22 cellular contexts compared by ENCODE assay signal in genomic region chr7:9242604-9243003, GRCh38.
DNase-seq lines count a peak whose midpoint lies in the region; ATAC-seq, FAIRE-seq and TF ChIP-seq lines count a peak whose summit lies in the region.
"Had no signal": no experiment of that assay in that cellular context is flagged by ENCODE, and none has a peak within 500 bp of the region (broad histone marks: within the 10 kb centered on the region; RNA-seq: fewer than 3 reads in every experiment).

No MANE protein-coding gene starts in this region.

- no peaks in the 10 kb centered on the region for H3K4me1 ChIP-seq in RWPE2 (ENCODE audit: insufficient read depth, poor library complexity, severe bottlenecking)
- no peaks in the 10 kb centered on the region for H3K4me1 ChIP-seq in naive thymus-derived CD4-positive, alpha-beta T cell (ENCODE audit: control insufficient read depth in 2 of 2, insufficient read depth in 2 of 2, low read length in 2 of 2)
- H3K4me1 ChIP-seq: BE2C, SJSA1 had no signal

- no peak overlapping the region for H3K27ac ChIP-seq in RWPE2 (ENCODE audit: poor library complexity, severe bottlenecking)
- H3K27ac ChIP-seq in naive thymus-derived CD4-positive, alpha-beta T cell (ENCODE audit: low read depth, low read length) = no peak overlapping the region
- H3K27ac ChIP-seq: SJSA1 had no signal

- DNase-seq in H4 (ENCODE audit: low spot score) = peak; percentile 49
- DNase-seq in NCI-H460 (ENCODE audit: extremely low read depth, low read depth) = peak; percentile 6
- no peak for DNase-seq in RWPE2 (ENCODE audit: low spot score)
- DNase-seq in urothelium cell line (ENCODE audit: low spot score) = peak; percentile 4
- DNase-seq in naive thymus-derived CD4-positive, alpha-beta T cell = no peak
- no peak for DNase-seq in KBM-7
- DNase-seq: BE2C, DMS 273 treated with DMSO at 0.1 percent for 48 hours, DMS79 treated with DMSO at 0.1 percent for 48 hours, H7, Kasumi-1, NCI-H1092, NCI-H146, NCI-H2029, NCI-H226, NCI-H524, NCI-H82, T-helper 9 cell had no signal

- no peak overlapping the region for H3K4me3 ChIP-seq in RWPE2 (ENCODE audit: severe bottlenecking)
- H3K4me3 ChIP-seq in naive thymus-derived CD4-positive, alpha-beta T cell (ENCODE audit: low read length) = no peak overlapping the region
- H3K4me3 ChIP-seq: SJSA1 had no signal

- no peaks in the 10 kb centered on the region for H3K36me3 Mint-ChIP-seq in naive thymus-derived CD4-positive, alpha-beta T cell
- H3K36me3 Mint-ChIP-seq: IgD-negative memory B cell had no signal

- H3K9me3 ChIP-seq in RWPE2 (ENCODE audit: severe bottlenecking) = no peaks in the 10 kb centered on the region
- H3K9me3 ChIP-seq in naive thymus-derived CD4-positive, alpha-beta T cell (ENCODE audit: control insufficient read depth in 2 of 3, low read length in 3 of 3) = no peaks in the 10 kb centered on the region
- H3K9me3 ChIP-seq: BE2C had no signal

- H3K4me3 Mint-ChIP-seq in naive thymus-derived CD4-positive, alpha-beta T cell = no peak overlapping the region
- H3K4me3 Mint-ChIP-seq: IgD-negative memory B cell had no signal

- no peaks in the 10 kb centered on the region for H3K4me1 Mint-ChIP-seq in naive thymus-derived CD4-positive, alpha-beta T cell
- H3K4me1 Mint-ChIP-seq: IgD-negative memory B cell had no signal

- H3K9me3 Mint-ChIP-seq in naive thymus-derived CD4-positive, alpha-beta T cell = peaks cover 3 to 19% (median 9%) of the 10 kb centered on the region in 11 donors

- no peak overlapping the region for H3K27ac Mint-ChIP-seq in naive thymus-derived CD4-positive, alpha-beta T cell
- H3K27ac Mint-ChIP-seq: IgD-negative memory B cell had no signal

- H3K36me3 ChIP-seq in RWPE2 (ENCODE audit: low read depth) = no peaks in the 10 kb centered on the region
- H3K36me3 ChIP-seq in naive thymus-derived CD4-positive, alpha-beta T cell (ENCODE audit: control insufficient read depth in 2 of 3, insufficient read depth in 3 of 3, low read length in 3 of 3) = no peaks in the 10 kb centered on the region
- H3K36me3 ChIP-seq: BE2C, SJSA1 had no signal

- H3K27me3 Mint-ChIP-seq in naive thymus-derived CD4-positive, alpha-beta T cell = no peaks in the 10 kb centered on the region
- H3K27me3 Mint-ChIP-seq: IgD-negative memory B cell had no signal

- no peak for FAIRE-seq in urothelium cell line (lab: Jason Lieb, UNC)

- intact Hi-C loops in naive thymus-derived CD4-positive, alpha-beta T cell (cut with micrococcal nuclease) = no loop called here

- in situ Hi-C loops in KBM-7 (cut with MboI; ENCODE audit: low pct_unique_long_range_greater_than_20kb, low sequenced_read_pairs) = no loop called here

- POLR2A ChIA-PET in naive thymus-derived CD4-positive, alpha-beta T cell (lab: Charles Lee) = no interaction called here

- TF ChIP-seq CTCF in RWPE2 (IDR thresholded peaks at IDR 0.05; ENCODE audit: poor library complexity, severe bottlenecking) = no peak

- ATAC-seq in RWPE2 (ENCODE audit: low read depth) (peak; percentile 42; the same call in 2 of the 3 replicates), HG03439 (IDR thresholded peaks at IDR 0.05; ENCODE audit: unreplicated experiment) (no peak)
- ATAC-seq in naive thymus-derived CD4-positive, alpha-beta T cell = no peak
- ATAC-seq: Right ventricle myocardium inferior had no signal

- CTCF ChIA-PET in naive thymus-derived CD4-positive, alpha-beta T cell (lab: Charles Lee) = no interaction called here

- H3K27me3 ChIP-seq in RWPE2 (ENCODE audit: insufficient read depth, poor library complexity, severe bottlenecking) = no peaks in the 10 kb centered on the region
- no peaks in the 10 kb centered on the region for H3K27me3 ChIP-seq in naive thymus-derived CD4-positive, alpha-beta T cell (ENCODE audit: control insufficient read depth in 2 of 2, insufficient read depth in 2 of 2, low read length in 2 of 2)
- H3K27me3 ChIP-seq: BE2C, SJSA1 had no signal

Comparison
In these comparisons a context has a peak if more than half of its experiments do, and no peak if none do; other contexts are left out.
1. DNase-seq: peak in H4 (single experiment), NCI-H460 (single experiment) and urothelium cell line (single experiment); none in RWPE2 (single experiment), naive thymus-derived CD4-positive, alpha-beta T cell (0 of 9) and KBM-7 (single experiment).